In the genomic region with DNA sequence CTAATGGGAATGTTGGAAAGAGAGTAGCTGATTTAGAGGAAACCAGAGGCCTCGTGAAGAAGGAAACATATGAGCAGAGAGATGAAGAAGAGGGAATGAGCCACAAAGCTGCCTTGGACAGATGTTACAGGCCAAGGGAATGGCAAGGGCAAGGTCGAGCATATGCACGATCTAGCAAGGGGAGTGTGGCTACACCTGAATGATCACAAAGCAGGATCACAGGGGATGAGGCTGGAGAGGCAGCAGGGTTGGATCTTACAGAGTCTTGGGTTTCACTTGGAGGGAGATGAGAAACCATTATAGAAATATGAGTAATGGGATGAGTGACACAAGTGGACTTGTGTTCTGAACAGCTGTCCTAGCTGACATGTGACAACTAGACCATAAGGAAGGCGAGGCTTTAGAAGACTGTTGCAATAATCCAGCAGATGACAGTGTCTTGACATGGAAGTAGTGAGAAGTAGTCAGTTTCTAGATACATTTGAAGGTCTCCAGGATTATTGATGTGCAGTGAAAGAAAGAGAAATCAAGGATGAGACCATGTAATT, we compare ENCODE assay signal across 18 cellular contexts.
"Had no signal": no experiment of that assay in that cellular context is flagged by ENCODE, and none has a peak within 500 bp of the region (broad histone marks: within the 10 kb centered on the region; RNA-seq: fewer than 3 reads in every experiment).

No MANE protein-coding gene starts in this region.

- H3K4me1 ChIP-seq: left ventricle myocardium inferior, upper lobe of left lung had no signal

- H3K9me3 ChIP-seq: left ventricle myocardium inferior, suprapubic skin, upper lobe of left lung had no signal

- ATAC-seq: effector memory CD8-positive, alpha-beta T cell; right cardiac atrium had no signal

- H3K36me3 ChIP-seq: left ventricle myocardium inferior, suprapubic skin, upper lobe of left lung had no signal

- H3K4me3 ChIP-seq: hepatocyte, left ventricle myocardium inferior, suprapubic skin, upper lobe of left lung had no signal

- DNase-seq: activated CD4-positive, alpha-beta T cell treated with anti-CD3 and anti-CD28 coated beads, Interleukin-2, amount 50 U/mL, for 48 hours; activated naive CD4-positive, alpha-beta T cell treated with anti-CD3 and anti-CD28 coated beads, Interleukin-2, amount 10 ng/mL, durations not matched to agents 7 days and 5 days; dermis blood vessel endothelial cell; effector memory CD8-positive, alpha-beta T cell; islet precursor cell; left ventricle myocardium inferior; mesenchymal stem cell; nephron progenitor cell; right cardiac atrium; small intestine; stimulated activated CD4-positive, alpha-beta T cell treated with anti-CD3 and anti-CD28 coated beads, Interleukin-4, amount 100 ng/mL, for 4 hours; stimulated activated CD8-positive, alpha-beta memory T cell treated with anti-CD3 and anti-CD28 coated beads, Interleukin-4, amount 100 ng/mL, for 48 hours; stimulated activated naive CD4-positive, alpha-beta T cell treated with Interleukin-2 at 50 U/mL for 16 hours; upper lobe of left lung had no signal

- H3K27me3 ChIP-seq: hepatocyte, suprapubic skin, upper lobe of left lung had no signal

- FAIRE-seq: astrocyte, small intestine had no signal

- H3K27ac ChIP-seq: hepatocyte, left ventricle myocardium inferior, suprapubic skin, upper lobe of left lung, VCaP had no signal
